In genomic region chr1:164320780-164321683, GRCh38 we compare ENCODE assay signal across 8 cellular contexts.
DNase-seq lines count a peak whose midpoint lies in the region; TF ChIP-seq lines count a peak whose summit lies in the region.

No MANE protein-coding gene starts in this region.

- peak overlapping the region; percentile 6; the same call in 1 of the 2 replicates for H3K4me3 ChIP-seq in AG04449 (ENCODE audit: low read depth, low read length)

- CTCF ChIA-PET in AG04449 (lab: Yijun Ruan, JAX), result no interaction called here

- TF ChIP-seq CTCF in AG04449 (IDR thresholded peaks at IDR 0.05; ENCODE audit: insufficient read depth, low read length, missing control alignments), result no peak

- POLR2A ChIA-PET in AG04449 (lab: Yijun Ruan, JAX), result no interaction called here

- no peak for DNase-seq in AG04449 (ENCODE audit: low read depth, low spot score)
- peak; percentile 51 for DNase-seq in NCI-H510A treated with DMSO at 0.1 percent for 48 hours (lab: John Stamatoyannopoulos, UW)
- DNase-seq in fibroblast of gingiva (ENCODE audit: low read depth), result peak; percentile 41
- peak; percentile 1 for DNase-seq in myocyte (ENCODE audit: low read depth)
- DNase-seq in COLO829 (ENCODE audit: low spot score), result no peak
- no peak for DNase-seq in T-helper 2 cell
- no peak for DNase-seq in effector CD8-positive, alpha-beta T cell (lab: John Stamatoyannopoulos, UW)
- DNase-seq in foreskin melanocyte, result no peak

Comparison
In these comparisons a context has a peak if more than half of its experiments do, and no peak if none do; other contexts are left out.
1. DNase-seq: peak in NCI-H510A treated with DMSO at 0.1 percent for 48 hours (single experiment), fibroblast of gingiva (single experiment) and myocyte (single experiment); none in AG04449 (single experiment), COLO829 (single experiment), T-helper 2 cell (0 of 5), effector CD8-positive, alpha-beta T cell (single experiment) and foreskin melanocyte (single experiment).